In the genomic region with DNA sequence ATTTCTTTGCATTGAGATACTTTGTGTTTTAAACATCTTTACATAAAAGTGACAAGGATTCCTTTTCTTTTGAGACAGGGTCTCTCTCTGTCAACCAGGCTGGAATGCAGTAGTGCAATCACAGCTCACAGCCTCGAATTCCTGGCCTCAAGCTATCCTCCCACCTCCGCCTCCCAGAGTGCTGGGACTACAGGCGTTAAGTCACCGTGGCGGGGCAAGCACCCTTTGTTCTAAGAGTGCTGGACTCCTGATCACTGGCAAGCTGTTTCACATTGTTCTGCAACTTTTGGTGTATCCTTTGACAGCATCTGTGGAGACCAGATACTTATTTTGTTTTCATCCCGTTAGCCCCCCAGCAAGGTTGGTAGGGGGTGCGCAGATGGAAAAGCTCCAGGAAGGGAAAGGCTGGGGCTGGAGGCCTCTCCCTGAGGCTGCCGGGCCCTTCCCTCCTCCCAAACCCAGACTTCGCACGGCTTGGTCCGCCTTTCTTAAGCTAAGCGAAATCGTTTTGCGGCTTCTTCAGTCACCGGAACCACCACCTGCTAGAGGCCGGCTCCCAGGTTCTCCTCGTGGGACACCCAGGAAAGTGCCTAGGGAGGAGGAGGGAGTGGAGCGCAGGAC, we compare ENCODE assay signal across 8 cellular contexts. TPM values are rescaled to one million over a fixed set of nuclear protein-coding genes. Genes with fewer than 3 reads are reported as not detected.
DNase-seq lines count a peak whose midpoint lies in the region; ATAC-seq and TF ChIP-seq lines count a peak whose summit lies in the region.

No MANE protein-coding gene starts in this region.

- H3K36me3 Mint-ChIP-seq in activated CD4-positive, alpha-beta T cell treated with anti-CD3 and anti-CD28 coated beads for 36 hours (ENCODE audit: low read depth), result no peaks in the 10 kb centered on the region
- H3K36me3 Mint-ChIP-seq in MCF 10A (ENCODE audit: insufficient read depth, unreplicated experiment), result peaks cover 5% of the 10 kb centered on the region

- TF ChIP-seq CTCF in MCF 10A (IDR thresholded peaks at IDR 0.05; ENCODE audit: unreplicated experiment), result no peak
- TF ChIP-seq CTCF in liver (IDR thresholded peaks at IDR 0.05; ENCODE audit: low read depth, low read length, missing input control), result no peak
- no peak for TF ChIP-seq CTCF in suprapubic skin (IDR thresholded peaks at IDR 0.05)

- no peak for ATAC-seq in activated CD4-positive, alpha-beta T cell treated with anti-CD3 and anti-CD28 coated beads for 36 hours

- no peak for TF ChIP-seq POLR2A in suprapubic skin (IDR thresholded peaks at IDR 0.05)

- peak overlapping the region in 1 of 2 donors; percentile 6 for H3K9ac ChIP-seq in liver (ENCODE audit: low read depth in 1 of 2, low read length in 2 of 2)

- no peaks in the 10 kb centered on the region for H3K9me3 Mint-ChIP-seq in activated CD4-positive, alpha-beta T cell treated with anti-CD3 and anti-CD28 coated beads for 36 hours (ENCODE audit: low read depth)
- H3K9me3 Mint-ChIP-seq in MCF 10A (ENCODE audit: unreplicated experiment), result no peaks in the 10 kb centered on the region

- no peak for DNase-seq in activated CD4-positive, alpha-beta T cell treated with anti-CD3 and anti-CD28 coated beads for 36 hours
- no peak for DNase-seq in activated CD4-positive, alpha-beta T cell treated with anti-CD3 and anti-CD28 coated beads, Interleukin-2, amount 50 U/mL, for 1 hour
- peak; percentile 36 for DNase-seq in MCF 10A (ENCODE audit: unreplicated experiment)
- no peak for DNase-seq in suprapubic skin (ENCODE audit: low spot score in 2 of 2)
- no peak for DNase-seq in NCI-H1694 treated with DMSO at 0.1 percent for 48 hours (lab: John Stamatoyannopoulos, UW)
- no peak for DNase-seq in NCI-H446 (lab: John Stamatoyannopoulos, UW)
- DNase-seq in NCI-H1436 (lab: John Stamatoyannopoulos, UW), result no peak

- no peak for TF ChIP-seq EP300 in suprapubic skin (IDR thresholded peaks at IDR 0.05)

- no peaks in the 10 kb centered on the region for H3K9me3 ChIP-seq in liver (ENCODE audit: control insufficient read depth in 4 of 4, low read length in 3 of 4)
- H3K9me3 ChIP-seq in suprapubic skin, result no peaks in the 10 kb centered on the region

- H3K4me1 Mint-ChIP-seq in activated CD4-positive, alpha-beta T cell treated with anti-CD3 and anti-CD28 coated beads for 36 hours, result peaks cover 7% of the 10 kb centered on the region
- peaks cover 11% of the 10 kb centered on the region for H3K4me1 Mint-ChIP-seq in MCF 10A (ENCODE audit: insufficient read depth, unreplicated experiment)

- CTCF ChIA-PET in activated CD4-positive, alpha-beta T cell treated with anti-CD3 and anti-CD28 coated beads for 36 hours (lab: Charles Lee), result interaction anchor here (0.6 to 2.3 kb wide), 8 partner anchors 26 to 186 kb away, joined by 3 to 6 read pairs (median 4); partner anchors contain the start of gene AANAT
- CTCF ChIA-PET in MCF 10A (lab: Yijun Ruan, JAX), result interaction anchor here (0.6 to 2.5 kb wide), 9 partner anchors 9 to 638 kb away, joined by 3 to 14 read pairs (median 4); no protein-coding TSS in a partner anchor

- peak overlapping the region; percentile 52 for H3K4me3 Mint-ChIP-seq in activated CD4-positive, alpha-beta T cell treated with anti-CD3 and anti-CD28 coated beads for 36 hours
- H3K4me3 Mint-ChIP-seq in MCF 10A (ENCODE audit: unreplicated experiment), result peak overlapping the region; percentile 74

- H3K36me3 ChIP-seq in liver (ENCODE audit: control insufficient read depth in 4 of 4, insufficient read depth in 3 of 4, low read depth in 1 of 4, low read length in 3 of 4) (no peaks in the 10 kb centered on the region), suprapubic skin (no peaks in the 10 kb centered on the region)

- POLR2A ChIA-PET in activated CD4-positive, alpha-beta T cell treated with anti-CD3 and anti-CD28 coated beads for 36 hours (lab: Charles Lee), result interaction anchor here (1.2 kb wide), 1 partner anchor 17 kb away, joined by 3 read pairs; no protein-coding TSS in a partner anchor
- POLR2A ChIA-PET in MCF 10A (lab: Yijun Ruan, JAX), result interaction anchor here (0.7 to 8.0 kb wide), 14 partner anchors 9 to 155 kb away, joined by 3 to 171 read pairs (median 5); partner anchors contain the start of gene UBE2O

- H3K27me3 Mint-ChIP-seq in activated CD4-positive, alpha-beta T cell treated with anti-CD3 and anti-CD28 coated beads for 36 hours, result peaks cover 35% of the 10 kb centered on the region
- no peaks in the 10 kb centered on the region for H3K27me3 Mint-ChIP-seq in MCF 10A (ENCODE audit: insufficient read depth, unreplicated experiment)

- intact Hi-C loops in activated CD4-positive, alpha-beta T cell treated with anti-CD3 and anti-CD28 coated beads for 36 hours (cut with DNase I, micrococcal nuclease), result loop anchor here (2.0 to 10.0 kb wide), 3 partner anchors 38 to 62 kb away; no protein-coding TSS in a partner anchor
- intact Hi-C loops in MCF 10A (cut with micrococcal nuclease), result no loop called here

- 39% methylated on average over 18 of the region's 18 CpGs for WGBS in liver
- WGBS in suprapubic skin, result 29% methylated on average over 9 of the region's 18 CpGs

- no peak overlapping the region for H3K27ac ChIP-seq in liver (ENCODE audit: low read depth in 1 of 2, low read length in 2 of 2)
- H3K27ac ChIP-seq in suprapubic skin, result peak overlapping the region; percentile 96

- H3K27me3 ChIP-seq in liver (ENCODE audit: control insufficient read depth in 4 of 4, insufficient read depth in 4 of 4, low read length in 3 of 4), result no peaks in the 10 kb centered on the region
- no peaks in the 10 kb centered on the region for H3K27me3 ChIP-seq in suprapubic skin

- H3K4me1 ChIP-seq in liver (ENCODE audit: control insufficient read depth in 4 of 4, insufficient read depth in 4 of 4, low read length in 3 of 4) (peaks cover 7 to 26% (median 16%) of the 10 kb centered on the region in 4 donors), suprapubic skin (peaks cover 49% of the 10 kb centered on the region)

- no TSS peak for BruUV-seq in MCF 10A (replicated peaks; lab: Mats Ljungman, UMichigan)

- no peak overlapping the region for H3K27ac Mint-ChIP-seq in activated CD4-positive, alpha-beta T cell treated with anti-CD3 and anti-CD28 coated beads for 36 hours
- H3K27ac Mint-ChIP-seq in MCF 10A (ENCODE audit: low read depth, unreplicated experiment), result no peak overlapping the region

- peak overlapping the region in 2 of 3 donors; percentile 58 to 66 for H3K4me3 ChIP-seq in liver (ENCODE audit: low read depth in 1 of 3, low read length in 3 of 3)
- H3K4me3 ChIP-seq in suprapubic skin, result peak overlapping the region; percentile 90

- no peak for TF ChIP-seq RAD21 in liver (IDR thresholded peaks at IDR 0.05)

TF ChIP-seq in liver, 16 proteins besides CTCF, POLR2A, EP300 and RAD21:
- TF ChIP-seq HNF4A (conservative IDR thresholded peaks at IDR 0.05) (no peak), RXRA (IDR thresholded peaks at IDR 0.05) (no peak)
TF ChIP-seq in liver: peak in this region for 0.

RNA-seq across cellular contexts. Expression of gene ST6GALNAC2, which starts 1.1 kb away (rescaled TPM):
- under 1 TPM in 1 of 2 experiments, not detected in 1; 0.32 TPM for total RNA-seq in activated CD4-positive, alpha-beta T cell treated with anti-CD3 and anti-CD28 coated beads for 36 hours
- total RNA-seq in MCF 10A (2022), result 5.0 and 7.7 TPM in 2 replicates
- 1 to 10 TPM; 1.3 to 2.6 TPM for total RNA-seq in liver
- under 1 TPM; 0.52 to 0.90 TPM for polyA plus RNA-seq in liver
- 10 to 100 TPM; 71.1 to 94.3 (median 80.3) TPM for total RNA-seq in suprapubic skin

RNA-seq across cellular contexts. Expression of gene PRCD, which starts 44.7 kb away (rescaled TPM):
- not detected for total RNA-seq in activated CD4-positive, alpha-beta T cell treated with anti-CD3 and anti-CD28 coated beads for 36 hours
- not detected in 2 replicates for total RNA-seq in MCF 10A (2022)
- total RNA-seq in liver, result 1 to 10 TPM in 1 of 2 donors, under 1 TPM in 1; 0.75 to 1.0 TPM
- under 1 TPM in 1 of 2 donors, not detected in 1; 0.63 TPM for polyA plus RNA-seq in liver
- 1 to 10 TPM in 3 of 4 donors, not detected in 1; 1.3 to 2.8 (median 2.2) TPM for total RNA-seq in suprapubic skin

RNA-seq across cellular contexts. Expression of gene CYGB, which starts 47.0 kb away (rescaled TPM):
- not detected for total RNA-seq in activated CD4-positive, alpha-beta T cell treated with anti-CD3 and anti-CD28 coated beads for 36 hours
- total RNA-seq in MCF 10A (2022) (not detected in 2 replicates), liver (1 to 10 TPM; 1.6 to 7.8 TPM), suprapubic skin (10 to 100 TPM in 2 of 4 donors, 1 to 10 TPM in 2; 2.8 to 18.2 (median 10.4) TPM)
- 1 to 10 TPM in 1 of 2 donors, under 1 TPM in 1; 0.83 to 1.2 TPM for polyA plus RNA-seq in liver

RNA-seq across cellular contexts. Expression of gene ST6GALNAC1, which starts 59.0 kb away (rescaled TPM):
- under 1 TPM; 0.88 to 0.89 TPM for total RNA-seq in activated CD4-positive, alpha-beta T cell treated with anti-CD3 and anti-CD28 coated beads for 36 hours
- not detected in 2 replicates for total RNA-seq in MCF 10A (2022)
- total RNA-seq in liver, result 1 to 10 TPM in 1 of 2 donors, not detected in 1; 2.1 TPM
- under 1 TPM; 0.16 to 0.21 TPM for polyA plus RNA-seq in liver
- total RNA-seq in suprapubic skin, result 1 to 10 TPM in 3 of 4 donors, under 1 TPM in 1; 0.38 to 3.7 (median 1.3) TPM
